Comparison of ENCODE assay signal across 18 cellular contexts in genomic region chr10:132848951-132849545, GRCh38.
DNase-seq lines count a peak whose midpoint lies in the region; ATAC-seq and TF ChIP-seq lines count a peak whose summit lies in the region.
"Had no signal": no experiment of that assay in that cellular context is flagged by ENCODE, and none has a peak within 500 bp of the region (broad histone marks: within the 10 kb centered on the region; RNA-seq: fewer than 3 reads in every experiment).

No MANE protein-coding gene starts in this region.

- intact Hi-C loops in Right ventricle myocardium superior (cut with DNase I), result no loop called here
- intact Hi-C loops in left ventricle myocardium superior (cut with micrococcal nuclease), result no loop called here
- intact Hi-C loops in dorsolateral prefrontal cortex (cut with DNase I), result no loop called here

- H3K4me3 ChIP-seq in dorsolateral prefrontal cortex, result no peak overlapping the region
- H3K4me3 ChIP-seq: adrenal gland, thyroid gland had no signal

- peak overlapping the region in 8 of 10 donors; percentile 74 to 89 (median 85) for H3K4me3 Mint-ChIP-seq in naive thymus-derived CD8-positive, alpha-beta T cell
- no peak overlapping the region for H3K4me3 Mint-ChIP-seq in activated CD4-positive, alpha-beta memory T cell treated with anti-CD3 and anti-CD28 coated beads, Interleukin-2, amount 10 ng/mL, durations not matched to agents 7 days and 5 days

- TF ChIP-seq CTCF in dorsolateral prefrontal cortex (IDR thresholded peaks at IDR 0.05 in 54 of 56, conservative IDR thresholded peaks at IDR 0.05 in 2 of 56; ENCODE audit: low read depth in 1 of 56, partially characterized antibody in 56 of 56), result no peak

- peaks cover 7 to 16% (median 13%) of the 10 kb centered on the region in 4 donors for H3K4me1 Mint-ChIP-seq in naive thymus-derived CD8-positive, alpha-beta T cell
- H3K4me1 Mint-ChIP-seq in activated CD4-positive, alpha-beta memory T cell treated with anti-CD3 and anti-CD28 coated beads, Interleukin-2, amount 10 ng/mL, durations not matched to agents 7 days and 5 days, result peaks cover 6% of the 10 kb centered on the region

- peaks cover 0 to 5% (median 0%) of the 10 kb centered on the region in 9 donors for H3K9me3 Mint-ChIP-seq in naive thymus-derived CD8-positive, alpha-beta T cell
- H3K9me3 Mint-ChIP-seq in activated CD4-positive, alpha-beta memory T cell treated with anti-CD3 and anti-CD28 coated beads, Interleukin-2, amount 10 ng/mL, durations not matched to agents 7 days and 5 days, result no peaks in the 10 kb centered on the region
- H3K9me3 Mint-ChIP-seq: activated T-cell treated with anti-CD3 and anti-CD28 coated beads, Interleukin-2, amount 50 U/mL, for 72 hours had no signal

- H3K36me3 Mint-ChIP-seq in naive thymus-derived CD8-positive, alpha-beta T cell, result no peaks in the 10 kb centered on the region
- H3K36me3 Mint-ChIP-seq in activated CD4-positive, alpha-beta memory T cell treated with anti-CD3 and anti-CD28 coated beads, Interleukin-2, amount 10 ng/mL, durations not matched to agents 7 days and 5 days (ENCODE audit: low read depth), result no peaks in the 10 kb centered on the region
- H3K36me3 Mint-ChIP-seq: mesothelial cell of epicardium had no signal

- DNase-seq in Right ventricle myocardium superior (peak; percentile 24), left ventricle myocardium superior (no peak), dorsolateral prefrontal cortex (peak in 6 of 10 donors; percentile 2 to 39 (median 29)), ureter (ENCODE audit: low spot score) (peak; percentile 35), HEK293T (ENCODE audit: extremely low spot score) (no peak)
- DNase-seq in naive thymus-derived CD8-positive, alpha-beta T cell, result peak in 1 of 10 donors; percentile 14
- no peak for DNase-seq in activated CD4-positive, alpha-beta memory T cell treated with anti-CD3 and anti-CD28 coated beads, Interleukin-2, amount 10 ng/mL, durations not matched to agents 7 days and 5 days
- DNase-seq: activated CD4-positive, alpha-beta T cell treated with anti-CD3 and anti-CD28 coated beads, Interleukin-2, amount 50 U/mL, for 48 hours; activated T-cell treated with anti-CD3 and anti-CD28 coated beads, Interleukin-2, amount 50 U/mL, for 72 hours; COR-L47; GOT3; kidney glomerular epithelial cell; NCI-H2029; T-helper 1 cell had no signal

- CTCF ChIA-PET in activated CD4-positive, alpha-beta memory T cell treated with anti-CD3 and anti-CD28 coated beads, Interleukin-2, amount 10 ng/mL, durations not matched to agents 7 days and 5 days (lab: Charles Lee), result no interaction called here
- CTCF ChIA-PET in HEK293T (lab: Yijun Ruan, JAX), result no interaction called here

- ATAC-seq in Right ventricle myocardium superior (ENCODE audit: poor library complexity) (no peak), left ventricle myocardium superior (no peak), HG02973 (IDR thresholded peaks at IDR 0.05; ENCODE audit: unreplicated experiment) (no peak)
- no peak for ATAC-seq in naive thymus-derived CD8-positive, alpha-beta T cell
- ATAC-seq: activated T-cell treated with anti-CD3 and anti-CD28 coated beads, Interleukin-2, amount 50 U/mL, for 72 hours had no signal

- peaks cover 0 to 7% (median 0%) of the 10 kb centered on the region in 45 donors for H3K27me3 ChIP-seq in dorsolateral prefrontal cortex
- H3K27me3 ChIP-seq: thyroid gland had no signal

- no peak overlapping the region for H3K27ac Mint-ChIP-seq in naive thymus-derived CD8-positive, alpha-beta T cell
- H3K27ac Mint-ChIP-seq in activated CD4-positive, alpha-beta memory T cell treated with anti-CD3 and anti-CD28 coated beads, Interleukin-2, amount 10 ng/mL, durations not matched to agents 7 days and 5 days, result no peak overlapping the region
- H3K27ac Mint-ChIP-seq: activated T-cell treated with anti-CD3 and anti-CD28 coated beads, Interleukin-2, amount 50 U/mL, for 72 hours had no signal

- H3K27ac ChIP-seq in dorsolateral prefrontal cortex, result no peak overlapping the region
- H3K27ac ChIP-seq: adrenal gland, thyroid gland had no signal

- POLR2A ChIA-PET in naive thymus-derived CD8-positive, alpha-beta T cell (lab: Charles Lee), result no interaction called here
- POLR2A ChIA-PET in activated CD4-positive, alpha-beta memory T cell treated with anti-CD3 and anti-CD28 coated beads, Interleukin-2, amount 10 ng/mL, durations not matched to agents 7 days and 5 days (lab: Charles Lee), result no interaction called here
- POLR2A ChIA-PET in HEK293T (lab: Yijun Ruan, JAX), result no interaction called here

- peaks cover 0 to 7% (median 3%) of the 10 kb centered on the region in 5 donors for H3K27me3 Mint-ChIP-seq in naive thymus-derived CD8-positive, alpha-beta T cell
- peaks cover 8% of the 10 kb centered on the region for H3K27me3 Mint-ChIP-seq in activated CD4-positive, alpha-beta memory T cell treated with anti-CD3 and anti-CD28 coated beads, Interleukin-2, amount 10 ng/mL, durations not matched to agents 7 days and 5 days

TF ChIP-seq in HEK293T, 16 proteins besides CTCF, POLR2A, EP300 and RAD21:
- no peak for TF ChIP-seq L3MBTL2 (conservative IDR thresholded peaks at IDR 0.05)
- no peak for TF ChIP-seq PKNOX1 (IDR thresholded peaks at IDR 0.05)
- no peak for TF ChIP-seq ZNF384 (IDR thresholded peaks at IDR 0.05)
- no peak for TF ChIP-seq ARNT (IDR thresholded peaks at IDR 0.05)
- TF ChIP-seq ELF4 (IDR thresholded peaks at IDR 0.05), result no peak
- TF ChIP-seq FOXK2 (IDR thresholded peaks at IDR 0.05), result no peak
- no peak for TF ChIP-seq TARDBP (IDR thresholded peaks at IDR 0.05)
- TF ChIP-seq FOXA1 (IDR thresholded peaks at IDR 0.05), result no peak
- TF ChIP-seq NFRKB (IDR thresholded peaks at IDR 0.05), result no peak
- TF ChIP-seq HDGF (IDR thresholded peaks at IDR 0.05; ENCODE audit: borderline replicate concordance), result no peak
- TF ChIP-seq BHLHE40 (IDR thresholded peaks at IDR 0.05; ENCODE audit: borderline replicate concordance), result no peak
- TF ChIP-seq SP1 (IDR thresholded peaks at IDR 0.05), result no peak
- no peak for TF ChIP-seq FOXM1 (IDR thresholded peaks at IDR 0.05; ENCODE audit: borderline replicate concordance)
- TF ChIP-seq LEF1 (IDR thresholded peaks at IDR 0.05; ENCODE audit: borderline replicate concordance), result no peak
- no peak for TF ChIP-seq CTBP1 (IDR thresholded peaks at IDR 0.05; ENCODE audit: borderline replicate concordance)
- no peak for TF ChIP-seq SUZ12 (IDR thresholded peaks at IDR 0.05)
TF ChIP-seq in HEK293T: peak in this region for 0.

Comparison
In these comparisons a context has a peak if more than half of its experiments do, and no peak if none do; other contexts are left out.
1. DNase-seq: peak in Right ventricle myocardium superior (single experiment), dorsolateral prefrontal cortex (6 of 10) and ureter (single experiment); none in left ventricle myocardium superior (single experiment), activated CD4-positive, alpha-beta memory T cell treated with anti-CD3 and anti-CD28 coated beads, Interleukin-2, amount 10 ng/mL, durations not matched to agents 7 days and 5 days (single experiment) and HEK293T (single experiment).